8 cellular contexts compared by ENCODE assay signal in genomic region chr3:61162965-61163364, GRCh38.
"Had no signal": no experiment of that assay in that cellular context is flagged by ENCODE, and none has a peak within 500 bp of the region (broad histone marks: within the 10 kb centered on the region; RNA-seq: fewer than 3 reads in every experiment).

No MANE protein-coding gene starts in this region.

- H3K9ac ChIP-seq: GM23248 had no signal

- H2AFZ ChIP-seq: GM23248 had no signal

- H3K27ac ChIP-seq: GM23248 had no signal

- DNase-seq: GM23248, GOT3, H7, HFFc6, KBM-7 had no signal

- H3K4me1 ChIP-seq: HAP-1 had no signal

- FAIRE-seq: HTR-8/SVneo had no signal

- ATAC-seq: HCT116 had no signal

- H3K4me3 ChIP-seq: GM23248, HAP-1 had no signal

- H3K9me3 ChIP-seq: HAP-1 had no signal

- H3K36me3 ChIP-seq: HAP-1 had no signal
